ENCODE assay signal across 7 cellular contexts in the genomic region with DNA sequence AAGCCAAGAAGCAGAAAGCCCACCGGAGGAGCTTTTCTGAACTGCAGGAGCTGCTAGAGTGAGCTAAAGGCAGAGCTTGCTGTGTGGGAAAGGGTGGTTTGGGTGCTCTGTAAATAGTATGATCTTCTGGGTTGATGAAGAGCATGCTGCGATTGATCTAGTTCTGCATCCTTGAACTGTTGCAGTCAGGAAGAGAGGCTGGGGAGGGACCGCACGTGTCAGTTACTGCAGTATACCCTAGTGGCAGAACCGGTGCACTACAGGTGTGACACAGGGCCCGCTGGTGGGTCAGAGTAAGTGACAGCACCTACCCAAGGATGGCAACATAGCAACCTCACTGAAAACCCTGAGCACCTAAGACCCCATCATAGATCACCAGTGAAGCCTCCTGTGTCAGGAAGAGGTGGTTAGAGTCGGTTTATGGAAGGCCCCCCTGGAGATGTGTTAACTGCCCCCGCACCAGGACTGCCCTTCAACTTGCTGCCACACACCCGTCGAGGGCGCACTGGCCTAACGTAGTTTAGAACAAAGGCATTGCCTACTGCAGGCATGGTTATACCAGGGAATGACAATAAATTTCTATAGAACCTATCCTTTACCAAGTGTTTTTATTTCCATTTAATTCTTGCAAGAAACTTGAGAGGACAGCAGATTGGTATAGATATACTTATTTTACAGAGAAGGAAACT.
DNase-seq lines count a peak whose midpoint lies in the region; ATAC-seq and TF ChIP-seq lines count a peak whose summit lies in the region.

No MANE protein-coding gene starts in this region.

- H3K36me3 Mint-ChIP-seq in T-cell = no peaks in the 10 kb centered on the region
- no peaks in the 10 kb centered on the region for H3K36me3 Mint-ChIP-seq in nephron progenitor cell (ENCODE audit: low read depth)

- POLR2A ChIA-PET in T-cell (lab: Charles Lee) = interaction anchor here in 1 of 2 donors (0.5 kb wide), 1 partner anchor 53 kb away, joined by 3 read pairs; no protein-coding TSS in a partner anchor

- H3K27me3 Mint-ChIP-seq in T-cell = peaks cover 13 to 26% of the 10 kb centered on the region in 2 donors
- peaks cover 18% of the 10 kb centered on the region for H3K27me3 Mint-ChIP-seq in nephron progenitor cell (ENCODE audit: low read depth, poor library complexity)

- TF ChIP-seq CTCF in astrocyte of the spinal cord (IDR thresholded peaks at IDR 0.05; ENCODE audit: low read depth, low read length) (peak; percentile 19), nephron progenitor cell (IDR thresholded peaks at IDR 0.05) (peak; percentile 55)

- H3K4me1 Mint-ChIP-seq in T-cell = peaks cover 3 to 6% (median 6%) of the 10 kb centered on the region in 3 donors
- no peaks in the 10 kb centered on the region for H3K4me1 Mint-ChIP-seq in nephron progenitor cell

- H3K9me3 Mint-ChIP-seq in T-cell = no peaks in the 10 kb centered on the region
- H3K9me3 Mint-ChIP-seq in nephron progenitor cell = no peaks in the 10 kb centered on the region

- DNase-seq in T-cell = peak in 33 of 34 experiments; percentile 16 to 64 (median 48)
- DNase-seq in astrocyte of the spinal cord (ENCODE audit: low read depth, low spot score) = no peak
- peak; percentile 64 for DNase-seq in nephron progenitor cell
- DNase-seq in NCI-H2171 treated with DMSO at 0.1 percent for 48 hours (lab: John Stamatoyannopoulos, UW) = no peak
- DNase-seq in 8988T = no peak

- H3K27ac Mint-ChIP-seq in T-cell (no peak overlapping the region), nephron progenitor cell (no peak overlapping the region)

- peak; percentile 55 for ATAC-seq in GM18858 (IDR thresholded peaks at IDR 0.05; ENCODE audit: unreplicated experiment)
- ATAC-seq in HG03097 (IDR thresholded peaks at IDR 0.05; ENCODE audit: low FRiP score, unreplicated experiment) = peak; percentile 57
- ATAC-seq in T-cell (replicated peaks in 1 of 4) = peak; percentile 88 to 93 (median 89)

- in situ Hi-C loops in astrocyte of the spinal cord (cut with HindIII; ENCODE audit: low sequenced_read_pairs) = no loop called here

- no peak overlapping the region for H3K4me3 Mint-ChIP-seq in T-cell
- no peak overlapping the region for H3K4me3 Mint-ChIP-seq in nephron progenitor cell

- H3K4me3 ChIP-seq in astrocyte of the spinal cord (ENCODE audit: low read depth, low read length) = no peak overlapping the region

- CTCF ChIA-PET in T-cell (lab: Charles Lee) = interaction anchor here (0.6 to 2.4 kb wide), 6 partner anchors 20 to 627 kb away, joined by 3 to 15 read pairs (median 7); no protein-coding TSS in a partner anchor

Comparison
In these comparisons a context has a peak if more than half of its experiments do, and no peak if none do; other contexts are left out.
1. DNase-seq: peak in T-cell (33 of 34) and nephron progenitor cell (single experiment); none in astrocyte of the spinal cord (single experiment), NCI-H2171 treated with DMSO at 0.1 percent for 48 hours (single experiment) and 8988T (single experiment).
2. Peak in every context shown above with its lines, with median percentiles within 50 percentile points of each other: ATAC-seq.